In genomic region chr7:26388256-26388655, GRCh38 we compare ENCODE assay signal across 13 cellular contexts.
A peak's percentile ranks its signal among the peaks of the same experiment; 100 is the strongest.
DNase-seq lines count a peak whose midpoint lies in the region; ATAC-seq, FAIRE-seq and TF ChIP-seq lines count a peak whose summit lies in the region.
"Had no signal": no experiment of that assay in that cellular context is flagged by ENCODE, and none has a peak within 500 bp of the region (broad histone marks: within the 10 kb centered on the region; RNA-seq: fewer than 3 reads in every experiment).

No MANE protein-coding gene starts in this region.

- H3K27me3 ChIP-seq in OCI-LY3 (ENCODE audit: low read depth, low read length) (peaks cover 60% of the 10 kb centered on the region), colonic mucosa (no peaks in the 10 kb centered on the region), psoas muscle (ENCODE audit: insufficient read depth in 3 of 3, low read length in 2 of 3) (peaks cover 4 to 15% (median 8%) of the 10 kb centered on the region in 3 donors)

- 77 to 85% (median 77%) methylated on average over 4 of the region's 4 CpGs for whole genome bisulfite sequencing in psoas muscle, 3 donors

- peak; percentile 95 for FAIRE-seq in GM19239 (lab: Jason Lieb, UNC)

- POLR2A ChIA-PET in GM10248 (lab: Yijun Ruan, JAX): no interaction called here

- H3K79me2 ChIP-seq in OCI-LY3 (ENCODE audit: low read length): no peaks in the 10 kb centered on the region

- DNase-seq in GM10248 (ENCODE audit: extremely low spot score) (peak; percentile 32), GM19239 (ENCODE audit: insufficient read length, low spot score) (no peak), colonic mucosa (no peak), psoas muscle (no peak), SW480 (ENCODE audit: low spot score) (no peak)
- DNase-seq in activated effector memory CD4-positive, alpha-beta T cell treated with anti-CD3 and anti-CD28 coated beads, Interleukin-2, amount 50 U/mL, for 16 hours: no peak
- DNase-seq: activated CD4-positive, alpha-beta T cell treated with anti-CD3 and anti-CD28 coated beads for 4 hours; activated gamma-delta T cell treated with Interleukin-2 at 50 U/mL for 16 hours; AML-193; erythroblast; stimulated activated CD4-positive, alpha-beta T cell treated with anti-CD3 and anti-CD28 coated beads, Interleukin-1b, Interleukin-23, amount 100 ng/mL, for 48 hours had no signal

- CTCF ChIA-PET in GM10248 (lab: Yijun Ruan, JAX): interaction anchor here (1.5 to 4.7 kb wide), 5 partner anchors 10 to 303 kb away, joined by 3 to 26 read pairs (median 9); no protein-coding TSS in a partner anchor

- H4K20me1 ChIP-seq in OCI-LY3 (ENCODE audit: insufficient read depth, low read length): no peaks in the 10 kb centered on the region

- no peak for TF ChIP-seq CTCF in GM10248 (IDR thresholded peaks at IDR 0.05; ENCODE audit: control extremely low read depth, extremely low read depth, low read depth, missing control alignments)
- TF ChIP-seq CTCF in OCI-LY3 (IDR thresholded peaks at IDR 0.05; ENCODE audit: low read depth, low read length): no peak
- TF ChIP-seq CTCF in colonic mucosa (IDR thresholded peaks at IDR 0.05): no peak
- no peak for TF ChIP-seq CTCF in psoas muscle (IDR thresholded peaks at IDR 0.05)

- H2AFZ ChIP-seq in OCI-LY3 (ENCODE audit: low read depth, low read length): no peak overlapping the region

- ATAC-seq in HG02885 (IDR thresholded peaks at IDR 0.05; ENCODE audit: poor library complexity, unreplicated experiment) (peak; percentile 74), psoas muscle (no peak)

- H3K4me3 ChIP-seq in OCI-LY3 (ENCODE audit: low read length) (peak overlapping the region; percentile 23; the same call in 1 of the 2 replicates), colonic mucosa (no peak overlapping the region), psoas muscle (no peak overlapping the region)

- H3K9ac ChIP-seq in OCI-LY3 (ENCODE audit: low read length): no peak overlapping the region
- no peak overlapping the region for H3K9ac ChIP-seq in colonic mucosa (ENCODE audit: low read depth in 2 of 2, low read length in 2 of 2)

- H3K36me3 ChIP-seq in OCI-LY3 (replicated peaks; ENCODE audit: low read depth, low read length): no peaks in the 10 kb centered on the region
- no peaks in the 10 kb centered on the region for H3K36me3 ChIP-seq in colonic mucosa
- H3K36me3 ChIP-seq in psoas muscle (ENCODE audit: insufficient read depth in 1 of 2, low read depth in 1 of 2): no peaks in the 10 kb centered on the region

- H3K4me2 ChIP-seq in OCI-LY3 (ENCODE audit: low read length): peak overlapping the region; percentile 50

- H3K9me3 ChIP-seq in OCI-LY3 (ENCODE audit: insufficient read depth, low read length): no peaks in the 10 kb centered on the region
- no peaks in the 10 kb centered on the region for H3K9me3 ChIP-seq in colonic mucosa
- H3K9me3 ChIP-seq in psoas muscle: no peaks in the 10 kb centered on the region

- H3K27ac ChIP-seq in OCI-LY3 (ENCODE audit: low read length) (no peak overlapping the region), colonic mucosa (no peak overlapping the region), psoas muscle (no peak overlapping the region)

- intact Hi-C loops in colonic mucosa (cut with DNase I) (no loop called here), psoas muscle (cut with DNase I) (no loop called here)

- peaks cover 15% of the 10 kb centered on the region for H3K4me1 ChIP-seq in OCI-LY3 (ENCODE audit: low read length)
- H3K4me1 ChIP-seq in colonic mucosa: no peaks in the 10 kb centered on the region
- H3K4me1 ChIP-seq in psoas muscle: no peaks in the 10 kb centered on the region
